ENCODE assay signal across 8 cellular contexts in genomic region chr1:116666090-116666489, GRCh38. TPM values are rescaled to one million over a fixed set of nuclear protein-coding genes. Genes with fewer than 3 reads are reported as not detected.
A peak's percentile ranks its signal among the peaks of the same experiment; 100 is the strongest.
DNase-seq lines count a peak whose midpoint lies in the region; ATAC-seq, FAIRE-seq and TF ChIP-seq lines count a peak whose summit lies in the region.

No MANE protein-coding gene starts in this region.

- CTCF ChIA-PET in K562 (lab: Yijun Ruan, JAX; ENCODE audit: low intra/inter-chr PET ratio), result no interaction called here

- TF ChIP-seq EP300 in K562 (IDR thresholded peaks at IDR 0.05; ENCODE audit: low read length) (no peak), transverse colon (IDR thresholded peaks at IDR 0.05; ENCODE audit: low read depth) (no peak)

- peaks cover 0 to 28% (median 12%) of the 10 kb centered on the region in 12 donors for H3K4me1 ChIP-seq in heart left ventricle
- peaks cover 16 to 20% of the 10 kb centered on the region in 2 experiments for H3K4me1 ChIP-seq in K562 (replicated peaks in 1 of 2; ENCODE audit: control insufficient read depth in 2 of 2, insufficient read depth in 2 of 2, low read length in 2 of 2)
- H3K4me1 ChIP-seq in mesenchymal stem cell (ENCODE audit: control insufficient read depth, insufficient read depth, low read depth, low read length), result peaks cover 7% of the 10 kb centered on the region
- H3K4me1 ChIP-seq in transverse colon, result peaks cover 0 to 43% (median 28%) of the 10 kb centered on the region in 4 donors

- TF ChIP-seq RAD21 in K562 (CRISPR knock-in tag; conservative IDR thresholded peaks at IDR 0.05 in 1 of 2, IDR thresholded peaks at IDR 0.05 in 1 of 2), result no peak

- H3K36me3 ChIP-seq in heart left ventricle (no peaks in the 10 kb centered on the region), K562 (ENCODE audit: control insufficient read depth, insufficient read depth, low read length) (peaks cover 4% of the 10 kb centered on the region; the same call in 1 of the 3 replicates), mesenchymal stem cell (ENCODE audit: control insufficient read depth in 1 of 2, insufficient read depth in 2 of 2, low read depth in 1 of 2, low read length in 2 of 2) (peaks cover 0 to 4% of the 10 kb centered on the region in 2 experiments), transverse colon (no peaks in the 10 kb centered on the region)

- POLR2A ChIA-PET in K562 (lab: Yijun Ruan, JAX), result interaction anchor here (0.6 to 1.6 kb wide), 3 partner anchors 12 to 221 kb away, joined by 3 to 4 read pairs (median 4); no protein-coding TSS in a partner anchor

- H2AK5ac ChIP-seq in mesenchymal stem cell (ENCODE audit: low read length, severe bottlenecking), result no peak overlapping the region

- H2BK5ac ChIP-seq in mesenchymal stem cell (ENCODE audit: low read depth, low read length, poor library complexity, severe bottlenecking), result no peak overlapping the region

- intact Hi-C loops in heart left ventricle (cut with DNase I), result loop anchor here in 1 of 10 donors (5.0 kb wide), 1 partner anchor 94 kb away; the partner anchor contains the start of gene CD58
- intact Hi-C loops in Right ventricle myocardium inferior (cut with DNase I), result no loop called here
- intact Hi-C loops in K562 (cut with micrococcal nuclease), result loop anchor here (5.0 kb wide), 1 partner anchor 34 kb away; no protein-coding TSS in a partner anchor
- intact Hi-C loops in transverse colon (cut with DNase I; ENCODE audit: low total_unique reads), result no loop called here

- FAIRE-seq in K562 (lab: Jason Lieb, UNC), result peak; percentile 66

- no peak overlapping the region for H3K23ac ChIP-seq in mesenchymal stem cell (ENCODE audit: low read length in 2 of 2)

- H3K79me1 ChIP-seq in mesenchymal stem cell (replicated peaks; ENCODE audit: low read length, poor library complexity, severe bottlenecking), result peaks cover 13% of the 10 kb centered on the region

- peaks cover 3% of the 10 kb centered on the region for H3K9me1 ChIP-seq in K562 (ENCODE audit: control insufficient read depth, insufficient read depth, low read length)

- H2BK120ac ChIP-seq in mesenchymal stem cell (ENCODE audit: low read depth, low read length), result no peak overlapping the region

- H3K27ac ChIP-seq in heart left ventricle, result peak overlapping the region in 1 of 12 donors; percentile 60
- no peak overlapping the region for H3K27ac ChIP-seq in K562 (ENCODE audit: extremely low read depth, low read depth, low read length)
- H3K27ac ChIP-seq in mesenchymal stem cell (ENCODE audit: low read length, poor library complexity, severe bottlenecking), result no peak overlapping the region
- H3K27ac ChIP-seq in transverse colon, result peak overlapping the region in 3 of 4 donors; percentile 1 to 76 (median 75)

- H3K27me3 ChIP-seq in heart left ventricle (peaks cover 0 to 41% (median 0%) of the 10 kb centered on the region in 9 donors), K562 (ENCODE audit: control insufficient read depth in 2 of 2, insufficient read depth in 2 of 2, low read length in 2 of 2) (no peaks in the 10 kb centered on the region), mesenchymal stem cell (ENCODE audit: control insufficient read depth in 1 of 2, insufficient read depth in 1 of 2, low read length in 2 of 2) (peaks cover 28 to 77% of the 10 kb centered on the region in 2 experiments), transverse colon (peaks cover 6% of the 10 kb centered on the region)

- no peak for DNase-seq in heart left ventricle
- DNase-seq in Right ventricle myocardium inferior (ENCODE audit: missing footprints), result no peak
- DNase-seq in K562 (ENCODE audit: extremely low read depth in 1 of 4, low spot score in 3 of 4), result no peak
- peak; percentile 11 for DNase-seq in mesenchymal stem cell
- DNase-seq in transverse colon, result no peak
- DNase-seq in cerebellar cortex (ENCODE audit: low spot score), result no peak
- DNase-seq in AG08395 (ENCODE audit: low spot score), result no peak
- DNase-seq in middle frontal gyrus (ENCODE audit: extremely low spot score, low spot score), result no peak

- WGBS in heart left ventricle, 4 donors, result 49 to 54% (median 52%) methylated on average over 11 of the region's 11 CpGs
- WGBS in K562 (ENCODE audit: insufficient coverage, low coverage, missing lambda C conversion rate), result 34% methylated on average over 11 of the region's 11 CpGs
- WGBS in mesenchymal stem cell, result 36% methylated on average over 10 of the region's 11 CpGs
- 0 to 48% methylated on average over 1 to 11 of the region's 11 CpGs for WGBS in transverse colon (ENCODE audit: low coverage in 1 of 2), 2 donors

- H3K9me3 ChIP-seq in heart left ventricle (no peaks in the 10 kb centered on the region), K562 (replicated peaks; ENCODE audit: control insufficient read depth, insufficient read depth, low read depth, low read length) (peaks cover 6% of the 10 kb centered on the region), mesenchymal stem cell (ENCODE audit: control insufficient read depth, low read length) (no peaks in the 10 kb centered on the region), transverse colon (no peaks in the 10 kb centered on the region)

- H3K4me3 ChIP-seq in heart left ventricle (peak overlapping the region in 11 of 12 donors; percentile 64 to 90 (median 75)), K562 (no peak overlapping the region), mesenchymal stem cell (ENCODE audit: insufficient read depth in 1 of 2, low read depth in 1 of 2, low read length in 2 of 2) (peak overlapping the region in 1 of 2 experiments; percentile 78), transverse colon (peak overlapping the region in 3 of 4 donors; percentile 67 to 82 (median 77))

- peaks cover 8% of the 10 kb centered on the region; the same call in 1 of the 3 replicates for H3K79me2 ChIP-seq in K562 (ENCODE audit: control insufficient read depth, insufficient read depth, low read length)

- no peak overlapping the region for H2BK15ac ChIP-seq in mesenchymal stem cell (ENCODE audit: low read depth, poor library complexity, severe bottlenecking)

- no peak overlapping the region for H4K8ac ChIP-seq in mesenchymal stem cell (ENCODE audit: low read length)

- no peak overlapping the region for H2BK12ac ChIP-seq in mesenchymal stem cell (ENCODE audit: low read length in 2 of 2)

- H3K9ac ChIP-seq in K562 (ENCODE audit: insufficient read depth in 1 of 2, low read depth in 2 of 2, low read length in 2 of 2) (peak overlapping the region in 1 of 2 experiments; percentile 33; a peak in 1 of 4 replicates), mesenchymal stem cell (ENCODE audit: low read length) (no peak overlapping the region)

- TF ChIP-seq CTCF in heart left ventricle (IDR thresholded peaks at IDR 0.05) (no peak), K562 (IDR thresholded peaks at IDR 0.05 in 2 of 3, conservative IDR thresholded peaks at IDR 0.05 in 1 of 3; ENCODE audit: insufficient read depth in 2 of 3, low read depth in 1 of 3, low read length in 3 of 3) (no peak; a peak in 1 of 6 replicates), transverse colon (IDR thresholded peaks at IDR 0.05) (peak in 1 of 5 experiments; percentile 10)

- no peak overlapping the region for H4K91ac ChIP-seq in mesenchymal stem cell (ENCODE audit: low read length)

- no peak overlapping the region for H3K14ac ChIP-seq in mesenchymal stem cell (ENCODE audit: low read length in 2 of 2)

- TF ChIP-seq POLR2A in heart left ventricle (IDR thresholded peaks at IDR 0.05) (no peak), K562 (conservative IDR thresholded peaks at IDR 0.05) (no peak), transverse colon (IDR thresholded peaks at IDR 0.05) (no peak)

- H2AFZ ChIP-seq in K562 (ENCODE audit: low read depth, low read length), result no peak overlapping the region
- no peak overlapping the region for H2AFZ ChIP-seq in mesenchymal stem cell (ENCODE audit: low read depth, low read length)

- H4K20me1 ChIP-seq in K562 (replicated peaks; ENCODE audit: control insufficient read depth, insufficient read depth, low read length), result peaks cover 11% of the 10 kb centered on the region

- H3K18ac ChIP-seq in mesenchymal stem cell (ENCODE audit: low read depth in 1 of 2, low read length in 2 of 2), result no peak overlapping the region

- peak in 1 of 4 donors; percentile 26 for ATAC-seq in heart left ventricle
- ATAC-seq in Right ventricle myocardium inferior, result no peak
- ATAC-seq in K562, result no peak

- no peak overlapping the region for H3K4ac ChIP-seq in mesenchymal stem cell (ENCODE audit: low read depth in 1 of 2, low read length in 2 of 2)

- in situ Hi-C loops in K562 (cut with MboI) (no loop called here), transverse colon (cut with MboI; ENCODE audit: low pct_ligation_motif_present in 1 of 4, low pct_unique_long_range_greater_than_20kb in 1 of 4, low sequenced_read_pairs in 3 of 4) (no loop called here)

- H3K4me2 ChIP-seq in K562 (ENCODE audit: insufficient read depth, low read length) (peak overlapping the region; percentile 85), mesenchymal stem cell (ENCODE audit: low read length, poor library complexity, severe bottlenecking) (peak overlapping the region; percentile 89)

- BruUV-seq in K562 (replicated peaks; lab: Mats Ljungman, UMichigan), result no TSS peak

RNA-seq across cellular contexts. Expression of gene IGSF3, which starts 1.4 kb away (rescaled TPM):
- total RNA-seq in heart left ventricle (10 to 100 TPM in 7 of 9 donors, 1 to 10 TPM in 2; 8.4 to 19.3 (median 11.9) TPM), Right ventricle myocardium inferior (15.8 TPM), K562 (2014; rRNA removed) (13.1 and 15.1 TPM in 2 replicates), K562 (2014; rRNA removed; fragmentation: Illumina TruSeq; extraction: Trizol) (7.5 and 7.8 TPM in 2 replicates), K562 (2015; rRNA removed; fragmentation: Illumina TruSeq; extraction: Trizol) (7.5 and 8.3 TPM in 2 replicates), K562 (2021) (14.4 and 15.0 TPM in 2 replicates), transverse colon (10 to 100 TPM; 36.7 to 75.8 (median 56.9) TPM)
- polyA plus RNA-seq in heart left ventricle (1 to 10 TPM; 3.5 to 7.2 TPM), K562 (2011; rRNA removed) (7.7 and 8.9 TPM in 2 replicates), K562 (2014; fragmentation: Illumina TruSeq; extraction: Trizol) (10.8 and 11.5 TPM in 2 replicates), K562 (2014; fragmentation: Nextera tagmentation; extraction: Ambion mirVana) (1 to 10 TPM; 1.1 to 1.2 TPM), K562 (2014; rRNA removed) (7.9 and 8.4 TPM in 2 replicates)
- 16.2 and 27.0 TPM in 2 replicates for total RNA-seq in K562 (2011; cell fraction: chromatin; rRNA removed; ENCODE audit: low replicate concordance)
- total RNA-seq in K562 (2011; cell fraction: nucleolus; rRNA removed), result 35.1 and 40.4 TPM in 2 replicates
- total RNA-seq in K562 (2011; cell fraction: nucleoplasm; rRNA removed), result 25.1 and 28.2 TPM in 2 replicates
- 10.0 and 16.2 TPM in 2 replicates for polyA plus RNA-seq in K562 (2011; cell fraction: cytosol; rRNA removed)
- polyA plus RNA-seq in K562 (2011; cell fraction: nucleus; rRNA removed), result 10.1 and 17.6 TPM in 2 replicates
- 8.7 and 14.2 TPM in 2 replicates for polyA plus RNA-seq in K562 (2012)
- 9.8 and 14.9 TPM in 2 replicates for polyA minus RNA-seq in K562 (2011; rRNA and poly(A)+ RNA removed)
- polyA minus RNA-seq in K562 (2011; cell fraction: cytosol; rRNA and poly(A)+ RNA removed), result 14.1 and 16.5 TPM in 2 replicates
- polyA minus RNA-seq in K562 (2011; cell fraction: nucleus; rRNA and poly(A)+ RNA removed), result 9.7 and 10.1 TPM in 2 replicates
- 0.33 TPM for polyA plus RNA-seq in mesenchymal stem cell (2013, experiment 1 of 2)
- 0.30 TPM for polyA plus RNA-seq in mesenchymal stem cell (2013, experiment 2 of 2)

Comparison
In these comparisons a context has a peak if more than half of its experiments do, and no peak if none do; other contexts are left out.
1. H3K27ac ChIP-seq: peak in transverse colon (3 of 4); none in K562 (single experiment) and mesenchymal stem cell (single experiment).